ENCODE assay signal across 28 cellular contexts in the genomic region with DNA sequence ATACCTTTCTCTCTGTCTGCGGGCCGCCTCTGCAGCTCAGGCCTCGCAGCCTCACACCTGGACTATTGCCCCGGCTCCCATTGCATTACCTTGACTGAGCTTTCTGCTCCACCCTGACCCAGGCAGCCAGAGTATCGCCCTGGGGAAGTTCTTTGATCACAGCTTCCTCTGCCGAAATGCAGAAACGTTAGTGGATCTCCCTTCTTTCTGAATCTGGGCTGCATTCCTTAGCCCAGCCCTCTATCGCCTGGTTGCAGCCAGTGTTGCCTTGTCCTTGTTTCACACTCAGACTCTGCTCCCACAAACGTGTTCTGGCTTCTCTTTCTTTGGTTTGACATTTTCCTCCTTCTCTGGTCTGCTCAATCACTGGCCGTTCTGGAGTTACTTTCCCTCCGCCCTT.
DNase-seq lines count a peak whose midpoint lies in the region; ATAC-seq and TF ChIP-seq lines count a peak whose summit lies in the region.
"Had no signal": no experiment of that assay in that cellular context is flagged by ENCODE, and none has a peak within 500 bp of the region (broad histone marks: within the 10 kb centered on the region; RNA-seq: fewer than 3 reads in every experiment).

No MANE protein-coding gene starts in this region.

- no peaks in the 10 kb centered on the region for H4K20me1 ChIP-seq in mammary epithelial cell (ENCODE audit: insufficient read depth, low read length)
- H4K20me1 ChIP-seq in neural progenitor cell (ENCODE audit: low read depth): no peaks in the 10 kb centered on the region
- H4K20me1 ChIP-seq: BLaER1 treated with 17β-estradiol and CSF1 and Interleukin-3, amounts not matched to agents 10 nM and 100 nM had no signal

- DNase-seq in GM03348 (ENCODE audit: low spot score) (peak; percentile 38), mammary epithelial cell (peak; percentile 39), iPS DF 6.9 (ENCODE audit: low read depth, low spot score) (peak; percentile 18), neural progenitor cell (ENCODE audit: low spot score) (peak; percentile 12)
- DNase-seq in activated CD4-positive, alpha-beta T cell treated with anti-CD3 and anti-CD28 coated beads, Interleukin-2, amount 50 U/mL, for 48 hours: no peak
- DNase-seq: ACHN; activated B cell treated with CpG ODN at 0.5 μM for 24 hours; activated CD8-positive, alpha-beta T cell treated with anti-CD3 and anti-CD28 coated beads for 36 hours; activated naive CD4-positive, alpha-beta T cell treated with Interleukin-2 at 50 U/mL for 16 hours; activated T-cell treated with anti-CD3 and anti-CD28 coated beads, Interleukin-2, amount 50 U/mL, for 1 hour; anterior cingulate cortex; cerebellar nuclear complex; effector CD4-positive, alpha-beta T cell; GF-D8; naive thymus-derived CD8-positive, alpha-beta T cell; NCI-H2029; NCI-H345; pancreas; PC-9; right cardiac atrium; SJCRH30; stimulated activated CD4-positive, alpha-beta T cell treated with anti-CD3 and anti-CD28 coated beads, Interleukin-1b, Interleukin-23, amount 100 ng/mL, for 48 hours; stimulated activated naive B cell treated with anti-CD40 and anti-IgM and Interleukin-4, amounts not matched to agents 10 μg/mL and 1 μg/mL and 100 μg/mL, for 72 hours had no signal

- TF ChIP-seq CTCF in mammary epithelial cell (conservative IDR thresholded peaks at IDR 0.05 in 1 of 2, IDR thresholded peaks at IDR 0.05 in 1 of 2; ENCODE audit: extremely low read depth in 1 of 2, insufficient read depth in 1 of 2, low read depth in 1 of 2, low read length in 2 of 2): no peak
- no peak for TF ChIP-seq CTCF in neural progenitor cell (IDR thresholded peaks at IDR 0.05)

- H3F3A ChIP-seq in neural progenitor cell (ENCODE audit: low read depth): no peaks in the 10 kb centered on the region

- no peaks in the 10 kb centered on the region for H3K36me3 Mint-ChIP-seq in neural progenitor cell
- no peaks in the 10 kb centered on the region for H3K36me3 Mint-ChIP-seq in activated T-helper 17 cell treated with anti-CD3 and anti-CD28 coated beads, Interleukin-2, amount 50 U/mL, for 72 hours (ENCODE audit: low read depth)
- H3K36me3 Mint-ChIP-seq: naive thymus-derived CD8-positive, alpha-beta T cell; stimulated activated naive B cell treated with anti-CD40 and anti-IgM and Interleukin-4, amounts not matched to agents 10 μg/mL and 1 μg/mL and 100 μg/mL, for 72 hours had no signal

- H3K4me2 ChIP-seq in mammary epithelial cell (ENCODE audit: insufficient read depth, low read depth, low read length) (peak overlapping the region; percentile 49), neural progenitor cell (no peak overlapping the region)
- H3K4me2 ChIP-seq: PC-9 had no signal

- H3K4me1 Mint-ChIP-seq in neural progenitor cell: no peaks in the 10 kb centered on the region
- no peaks in the 10 kb centered on the region for H3K4me1 Mint-ChIP-seq in activated T-helper 17 cell treated with anti-CD3 and anti-CD28 coated beads, Interleukin-2, amount 50 U/mL, for 72 hours
- H3K4me1 Mint-ChIP-seq: activated B cell treated with CpG ODN at 0.5 μM for 24 hours; stimulated activated naive B cell treated with anti-CD40 and anti-IgM and Interleukin-4, amounts not matched to agents 10 μg/mL and 1 μg/mL and 100 μg/mL, for 72 hours had no signal

- in situ Hi-C loops in mammary epithelial cell (cut with MboI; ENCODE audit: low sequenced_read_pairs in 2 of 2): no loop called here

- H3K27me3 ChIP-seq in mammary epithelial cell (ENCODE audit: insufficient read depth, low read length) (no peaks in the 10 kb centered on the region), iPS DF 6.9 (ENCODE audit: control insufficient read depth, insufficient read depth, low read length) (no peaks in the 10 kb centered on the region), neural progenitor cell (no peaks in the 10 kb centered on the region)
- H3K27me3 ChIP-seq: BLaER1 treated with 17β-estradiol and CSF1 and Interleukin-3, amounts not matched to agents 10 nM and 100 nM; pancreas; SJCRH30 had no signal

- intact Hi-C loops in mammary epithelial cell (cut with micrococcal nuclease): no loop called here

- no peaks in the 10 kb centered on the region for H3K9me3 Mint-ChIP-seq in neural progenitor cell
- no peaks in the 10 kb centered on the region for H3K9me3 Mint-ChIP-seq in activated T-helper 17 cell treated with anti-CD3 and anti-CD28 coated beads, Interleukin-2, amount 50 U/mL, for 72 hours
- H3K9me3 Mint-ChIP-seq: activated B cell treated with CpG ODN at 0.5 μM for 24 hours; activated CD8-positive, alpha-beta T cell treated with anti-CD3 and anti-CD28 coated beads for 36 hours; stimulated activated naive B cell treated with anti-CD40 and anti-IgM and Interleukin-4, amounts not matched to agents 10 μg/mL and 1 μg/mL and 100 μg/mL, for 72 hours had no signal

- dilution Hi-C loops in mammary epithelial cell (cut with HindIII; ENCODE audit: low sequenced_read_pairs): no loop called here

- H2AFZ ChIP-seq in mammary epithelial cell (ENCODE audit: low read depth, low read length) (peak overlapping the region; percentile 81), neural progenitor cell (replicated peaks) (peak overlapping the region; percentile 20)
- H2AFZ ChIP-seq: PC-9 had no signal

- no peak overlapping the region for H3K27ac Mint-ChIP-seq in neural progenitor cell
- H3K27ac Mint-ChIP-seq in activated T-helper 17 cell treated with anti-CD3 and anti-CD28 coated beads, Interleukin-2, amount 50 U/mL, for 72 hours: no peak overlapping the region
- H3K27ac Mint-ChIP-seq: activated B cell treated with CpG ODN at 0.5 μM for 24 hours; activated CD8-positive, alpha-beta T cell treated with anti-CD3 and anti-CD28 coated beads for 36 hours; naive thymus-derived CD8-positive, alpha-beta T cell; stimulated activated naive B cell treated with anti-CD40 and anti-IgM and Interleukin-4, amounts not matched to agents 10 μg/mL and 1 μg/mL and 100 μg/mL, for 72 hours had no signal

- no peak for ATAC-seq in HG03432 (IDR thresholded peaks at IDR 0.05; ENCODE audit: unreplicated experiment)
- no peak for ATAC-seq in GM21515 (IDR thresholded peaks at IDR 0.05; ENCODE audit: unreplicated experiment)
- ATAC-seq in activated T-helper 17 cell treated with anti-CD3 and anti-CD28 coated beads, Interleukin-2, amount 50 U/mL, for 72 hours (replicated peaks): no peak
- ATAC-seq: activated CD8-positive, alpha-beta T cell treated with anti-CD3 and anti-CD28 coated beads for 36 hours; naive thymus-derived CD8-positive, alpha-beta T cell; stimulated activated naive B cell treated with anti-CD40 and anti-IgM and Interleukin-4, amounts not matched to agents 10 μg/mL and 1 μg/mL and 100 μg/mL, for 72 hours had no signal

- H3K27me3 Mint-ChIP-seq in neural progenitor cell (ENCODE audit: insufficient read depth, low read depth): no peaks in the 10 kb centered on the region
- H3K27me3 Mint-ChIP-seq in activated T-helper 17 cell treated with anti-CD3 and anti-CD28 coated beads, Interleukin-2, amount 50 U/mL, for 72 hours: peaks cover 12% of the 10 kb centered on the region

- BruUV-seq in mammary epithelial cell (replicated peaks; lab: Mats Ljungman, UMichigan): no TSS peak

- H3K27ac ChIP-seq in mammary epithelial cell (ENCODE audit: insufficient read depth, low read depth, low read length) (no peak overlapping the region), iPS DF 6.9 (ENCODE audit: low read length) (no peak overlapping the region), neural progenitor cell (no peak overlapping the region)
- H3K27ac ChIP-seq: BLaER1 treated with 17β-estradiol and CSF1 and Interleukin-3, amounts not matched to agents 10 nM and 100 nM; pancreas; PC-9; SJCRH30; thoracic aorta had no signal

- H3K36me3 ChIP-seq in mammary epithelial cell (ENCODE audit: insufficient read depth, low read length) (no peaks in the 10 kb centered on the region), iPS DF 6.9 (ENCODE audit: control insufficient read depth, insufficient read depth, low read length) (no peaks in the 10 kb centered on the region), neural progenitor cell (no peaks in the 10 kb centered on the region)
- H3K36me3 ChIP-seq: BLaER1 treated with 17β-estradiol and CSF1 and Interleukin-3, amounts not matched to agents 10 nM and 100 nM; pancreas; SJCRH30; thoracic aorta had no signal

- H3K4me3 ChIP-seq in mammary epithelial cell (replicated peaks in 1 of 3; ENCODE audit: insufficient read depth in 1 of 3, low read depth in 2 of 3, low read length in 3 of 3): no peak overlapping the region
- no peak overlapping the region for H3K4me3 ChIP-seq in iPS DF 6.9 (ENCODE audit: low read length)
- no peak overlapping the region for H3K4me3 ChIP-seq in neural progenitor cell
- H3K4me3 ChIP-seq: BLaER1 treated with 17β-estradiol and CSF1 and Interleukin-3, amounts not matched to agents 10 nM and 100 nM; pancreas; PC-9; SJCRH30; thoracic aorta had no signal

- no peaks in the 10 kb centered on the region for H3K9me3 ChIP-seq in mammary epithelial cell (replicated peaks; ENCODE audit: insufficient read depth, low read length)
- no peaks in the 10 kb centered on the region for H3K9me3 ChIP-seq in iPS DF 6.9 (ENCODE audit: control insufficient read depth, insufficient read depth, low read length)
- no peaks in the 10 kb centered on the region for H3K9me3 ChIP-seq in neural progenitor cell (ENCODE audit: low read depth)
- H3K9me3 ChIP-seq: BLaER1 treated with 17β-estradiol and CSF1 and Interleukin-3, amounts not matched to agents 10 nM and 100 nM; pancreas; SJCRH30; thoracic aorta had no signal

- CTCF ChIA-PET in mammary epithelial cell (lab: Charles Lee; ENCODE audit: low non-redundant PET): no interaction called here

- 19% methylated on average over 11 of the region's 11 CpGs for WGBS in mammary epithelial cell (ENCODE audit: low coverage, missing lambda C conversion rate)
- WGBS in iPS DF 6.9 (ENCODE audit: insufficient coverage, insufficient read length): no CpG with 5 or more reads among the region's 11 CpGs

- H3K79me2 ChIP-seq in mammary epithelial cell (ENCODE audit: insufficient read depth, low read length): no peaks in the 10 kb centered on the region
- H3K79me2 ChIP-seq in neural progenitor cell (ENCODE audit: low read depth): no peaks in the 10 kb centered on the region

- H3K4me1 ChIP-seq in mammary epithelial cell (ENCODE audit: insufficient read depth, low read length) (peaks cover 10% of the 10 kb centered on the region), iPS DF 6.9 (ENCODE audit: control insufficient read depth, insufficient read depth, low read length) (peaks cover 3% of the 10 kb centered on the region; the same call in 1 of the 2 replicates), neural progenitor cell (peaks cover 4% of the 10 kb centered on the region)
- H3K4me1 ChIP-seq: pancreas, SJCRH30 had no signal

- H3K4me3 Mint-ChIP-seq in neural progenitor cell: no peak overlapping the region
- no peak overlapping the region for H3K4me3 Mint-ChIP-seq in activated T-helper 17 cell treated with anti-CD3 and anti-CD28 coated beads, Interleukin-2, amount 50 U/mL, for 72 hours
- H3K4me3 Mint-ChIP-seq: activated B cell treated with CpG ODN at 0.5 μM for 24 hours; activated CD8-positive, alpha-beta T cell treated with anti-CD3 and anti-CD28 coated beads for 36 hours; naive thymus-derived CD8-positive, alpha-beta T cell; stimulated activated naive B cell treated with anti-CD40 and anti-IgM and Interleukin-4, amounts not matched to agents 10 μg/mL and 1 μg/mL and 100 μg/mL, for 72 hours had no signal

- H3K9ac ChIP-seq in mammary epithelial cell (ENCODE audit: insufficient read depth, low read length) (no peak overlapping the region), neural progenitor cell (no peak overlapping the region)
- H3K9ac ChIP-seq: BLaER1 treated with 17β-estradiol and CSF1 and Interleukin-3, amounts not matched to agents 10 nM and 100 nM had no signal

Comparison
In these comparisons a context has a peak if more than half of its experiments do, and no peak if none do; other contexts are left out.
1. DNase-seq: peak in GM03348 (single experiment), mammary epithelial cell (single experiment), iPS DF 6.9 (single experiment) and neural progenitor cell (single experiment); none in activated CD4-positive, alpha-beta T cell treated with anti-CD3 and anti-CD28 coated beads, Interleukin-2, amount 50 U/mL, for 48 hours (0 of 2).